Comparison of ENCODE assay signal across 25 cellular contexts in genomic region chr4:74583757-74584156, GRCh38.
DNase-seq lines count a peak whose midpoint lies in the region; ATAC-seq, FAIRE-seq and TF ChIP-seq lines count a peak whose summit lies in the region.
"Had no signal": no experiment of that assay in that cellular context is flagged by ENCODE, and none has a peak within 500 bp of the region (broad histone marks: within the 10 kb centered on the region; RNA-seq: fewer than 3 reads in every experiment).

No MANE protein-coding gene starts in this region.

- in situ Hi-C loops in HepG2 (cut with HindIII; ENCODE audit: extremely low pct_ligation_motif_present, low pct_unique_long_range_greater_than_20kb) = no loop called here

- no peaks in the 10 kb centered on the region for H3K36me3 Mint-ChIP-seq in activated naive CD4-positive, alpha-beta T cell treated with anti-CD3 and anti-CD28 coated beads for 36 hours (ENCODE audit: low read depth)
- H3K36me3 Mint-ChIP-seq: activated CD4-positive, alpha-beta memory T cell treated with anti-CD3 and anti-CD28 coated beads for 36 hours; memory B cell; naive B cell had no signal

- peak; percentile 6 to 9 for DNase-seq in HL-60 (ENCODE audit: low read depth in 1 of 2, low spot score in 1 of 2)
- DNase-seq in OCI-M1 (lab: John Stamatoyannopoulos, UW) = peak; percentile 3
- peak; percentile 31 for DNase-seq in epithelial cell of proximal tubule (ENCODE audit: low read depth)
- peak; percentile 49 for DNase-seq in HepG2 (ENCODE audit: low spot score)
- no peak for DNase-seq in activated T-cell treated with anti-CD3 and anti-CD28 coated beads, Interleukin-2, amount 50 U/mL, for 1 hour
- no peak for DNase-seq in NCI-H187 treated with DMSO at 0.1 percent for 48 hours (lab: John Stamatoyannopoulos, UW)
- no peak for DNase-seq in activated naive CD4-positive, alpha-beta T cell treated with anti-CD3 and anti-CD28 coated beads for 36 hours
- DNase-seq: activated B cell treated with CpG ODN at 0.5 μM for 24 hours; activated CD4-positive, alpha-beta memory T cell treated with anti-CD3 and anti-CD28 coated beads for 36 hours; activated effector memory CD4-positive, alpha-beta T cell treated with anti-CD3 and anti-CD28 coated beads, Interleukin-2, amount 50 U/mL, for 16 hours; brain microvascular endothelial cell; C1 segment of cervical spinal cord; kidney; naive B cell; NCI-H2107; NCI-H510A; ovary; T1000; upper lobe of left lung had no signal

- ATAC-seq in HepG2 (peak; percentile 51; the same call in 1 of the 3 replicates), SK-N-SH treated with all-trans-retinoic acid at 6 μM for 48 hours (no peak)
- ATAC-seq: gastroesophageal sphincter, Right ventricle myocardium inferior had no signal

- H3K4me1 ChIP-seq in HepG2 (ENCODE audit: insufficient read depth, low read length) = peaks cover 19% of the 10 kb centered on the region
- H3K4me1 ChIP-seq: right atrium auricular region, upper lobe of left lung had no signal

- CTCF ChIA-PET in HepG2 (lab: Yijun Ruan, JAX; ENCODE audit: low intra/inter-chr PET ratio, low total read pairs) = no interaction called here
- CTCF ChIA-PET in activated naive CD4-positive, alpha-beta T cell treated with anti-CD3 and anti-CD28 coated beads for 36 hours (lab: Charles Lee) = interaction anchor here (0.6 kb wide), 1 partner anchor 369 kb away, joined by 3 read pairs; no protein-coding TSS in a partner anchor

- H3K27me3 Mint-ChIP-seq in activated naive CD4-positive, alpha-beta T cell treated with anti-CD3 and anti-CD28 coated beads for 36 hours (ENCODE audit: low read depth) = peaks cover 6% of the 10 kb centered on the region
- H3K27me3 Mint-ChIP-seq: activated CD4-positive, alpha-beta memory T cell treated with anti-CD3 and anti-CD28 coated beads for 36 hours; memory B cell; naive B cell had no signal

- no peak overlapping the region for H3K9ac ChIP-seq in HepG2 (ENCODE audit: insufficient read depth, low read depth, low read length)

- TF ChIP-seq CTCF in HL-60 (IDR thresholded peaks at IDR 0.05; ENCODE audit: insufficient read depth, low read length) (no peak), epithelial cell of proximal tubule (conservative IDR thresholded peaks at IDR 0.05; ENCODE audit: low read depth, low read length) (no peak), HepG2 (CRISPR knock-in tag; IDR thresholded peaks at IDR 0.05) (no peak)

- H3K27me3 ChIP-seq in HL-60 (ENCODE audit: insufficient read depth, poor library complexity, severe bottlenecking) = no peaks in the 10 kb centered on the region
- no peaks in the 10 kb centered on the region for H3K27me3 ChIP-seq in HepG2 (ENCODE audit: control insufficient read depth in 1 of 2, insufficient read depth in 2 of 2, low read length in 2 of 2)
- H3K27me3 ChIP-seq: brain microvascular endothelial cell, gastroesophageal sphincter, ovary, right atrium auricular region, upper lobe of left lung had no signal

- no peaks in the 10 kb centered on the region for H3K36me3 ChIP-seq in HepG2 (replicated peaks in 1 of 2; ENCODE audit: control insufficient read depth in 1 of 2, insufficient read depth in 2 of 2, low read length in 2 of 2)
- H3K36me3 ChIP-seq: brain microvascular endothelial cell, gastroesophageal sphincter, ovary, right atrium auricular region, upper lobe of left lung had no signal

- TF ChIP-seq RAD21 in HepG2 (CRISPR knock-in tag; IDR thresholded peaks at IDR 0.05) = no peak

- no peak overlapping the region for H3K4me3 Mint-ChIP-seq in activated naive CD4-positive, alpha-beta T cell treated with anti-CD3 and anti-CD28 coated beads for 36 hours
- H3K4me3 Mint-ChIP-seq: activated B cell treated with CpG ODN at 0.5 μM for 24 hours; activated CD4-positive, alpha-beta memory T cell treated with anti-CD3 and anti-CD28 coated beads for 36 hours; memory B cell; naive B cell had no signal

- intact Hi-C loops in HepG2 (cut with micrococcal nuclease; ENCODE audit: unreplicated experiment) = loop anchor here (1.0 kb wide), 1 partner anchor 45 kb away; no protein-coding TSS in a partner anchor
- intact Hi-C loops in activated naive CD4-positive, alpha-beta T cell treated with anti-CD3 and anti-CD28 coated beads for 36 hours (cut with micrococcal nuclease) = no loop called here

- POLR2A ChIA-PET in HepG2 (lab: Yijun Ruan, JAX) = no interaction called here

- H3K9me3 Mint-ChIP-seq in activated naive CD4-positive, alpha-beta T cell treated with anti-CD3 and anti-CD28 coated beads for 36 hours = no peaks in the 10 kb centered on the region
- H3K9me3 Mint-ChIP-seq: activated B cell treated with CpG ODN at 0.5 μM for 24 hours; activated CD4-positive, alpha-beta memory T cell treated with anti-CD3 and anti-CD28 coated beads for 36 hours; memory B cell had no signal

- no peaks in the 10 kb centered on the region for H3K79me2 ChIP-seq in HepG2 (ENCODE audit: insufficient read depth, low read length)

- no peak for TF ChIP-seq EP300 in HepG2 (IDR thresholded peaks at IDR 0.05; ENCODE audit: low read depth in 2 of 2, low read length in 2 of 2)
- no peak for TF ChIP-seq EP300 in HepG2 (CRISPR knock-in tag; IDR thresholded peaks at IDR 0.05; ENCODE audit: borderline replicate concordance)

- no peak overlapping the region for H3K27ac Mint-ChIP-seq in activated naive CD4-positive, alpha-beta T cell treated with anti-CD3 and anti-CD28 coated beads for 36 hours
- H3K27ac Mint-ChIP-seq: activated B cell treated with CpG ODN at 0.5 μM for 24 hours; activated CD4-positive, alpha-beta memory T cell treated with anti-CD3 and anti-CD28 coated beads for 36 hours; memory B cell; naive B cell had no signal

- TF ChIP-seq POLR2A in HepG2 (IDR thresholded peaks at IDR 0.05; ENCODE audit: insufficient read depth in 1 of 2, low read depth in 2 of 2, low read length in 2 of 2) = no peak

- no peak overlapping the region for H3K4me3 ChIP-seq in HL-60 (replicated peaks; ENCODE audit: insufficient read depth, low read length)
- H3K4me3 ChIP-seq in epithelial cell of proximal tubule (ENCODE audit: low read depth, low read length) = no peak overlapping the region
- H3K4me3 ChIP-seq in HepG2 (replicated peaks in 1 of 3; ENCODE audit: insufficient read depth in 1 of 3, low read depth in 2 of 3, low read length in 3 of 3) = no peak overlapping the region
- H3K4me3 ChIP-seq: gastroesophageal sphincter, ovary, right atrium auricular region, upper lobe of left lung had no signal

- H3K4me1 Mint-ChIP-seq in activated naive CD4-positive, alpha-beta T cell treated with anti-CD3 and anti-CD28 coated beads for 36 hours (ENCODE audit: low read depth) = no peaks in the 10 kb centered on the region
- H3K4me1 Mint-ChIP-seq: activated B cell treated with CpG ODN at 0.5 μM for 24 hours, memory B cell, naive B cell had no signal

- H3K9me3 ChIP-seq in HepG2 (ENCODE audit: low read length) = no peaks in the 10 kb centered on the region
- H3K9me3 ChIP-seq: gastroesophageal sphincter, ovary, right atrium auricular region, upper lobe of left lung had no signal

- H3K27ac ChIP-seq in HL-60 (replicated peaks) (no peak overlapping the region), HepG2 (ENCODE audit: extremely low read length, insufficient read depth, low read length) (no peak overlapping the region)
- H3K27ac ChIP-seq: brain microvascular endothelial cell, gastroesophageal sphincter, ovary, right atrium auricular region, upper lobe of left lung had no signal

- no peak overlapping the region for H2AFZ ChIP-seq in HepG2 (ENCODE audit: low read length)

- H3K4me2 ChIP-seq in HepG2 (ENCODE audit: low read depth, low read length) = peak overlapping the region; percentile 13; the same call in 1 of the 2 replicates

- no peaks in the 10 kb centered on the region for H4K20me1 ChIP-seq in HepG2 (ENCODE audit: insufficient read depth, low read length)

- no TSS peak for BruUV-seq in HepG2 (replicated peaks; lab: Mats Ljungman, UMichigan)

- no peak for FAIRE-seq in HepG2 (lab: Jason Lieb, UNC)
- FAIRE-seq: D721Med, kidney had no signal

TF ChIP-seq in HepG2, 621 proteins besides CTCF, POLR2A, EP300 and RAD21 (continues in another document):
- TF ChIP-seq CEBPG (CRISPR knock-in tag; IDR thresholded peaks at IDR 0.05) = peak; percentile 77
- TF ChIP-seq ZBTB46 (CRISPR knock-in tag; IDR thresholded peaks at IDR 0.05; ENCODE audit: borderline replicate concordance) = no peak
- no peak for TF ChIP-seq ZKSCAN1 (IDR thresholded peaks at IDR 0.05; ENCODE audit: low read length)

TF ChIP-seq in SK-N-SH treated with all-trans-retinoic acid at 6 μM for 48 hours, 23 proteins besides CTCF, POLR2A, EP300 and RAD21 (continues in another document):
- TF ChIP-seq GLIS3 (CRISPR knock-in tag; IDR thresholded peaks at IDR 0.05) (no peak), ZNF70 (CRISPR knock-in tag; IDR thresholded peaks at IDR 0.05) (no peak), OSR1 (CRISPR knock-in tag; IDR thresholded peaks at IDR 0.05) (no peak), PPARA (CRISPR knock-in tag; IDR thresholded peaks at IDR 0.05; ENCODE audit: borderline replicate concordance) (no peak), ZFP3 (CRISPR knock-in tag; IDR thresholded peaks at IDR 0.05) (no peak), ZNF8 (CRISPR knock-in tag; IDR thresholded peaks at IDR 0.05) (no peak), SNAI2 (CRISPR knock-in tag; IDR thresholded peaks at IDR 0.05) (no peak), TOX (CRISPR knock-in tag; IDR thresholded peaks at IDR 0.05; ENCODE audit: borderline replicate concordance) (no peak), ESRRG (CRISPR knock-in tag; IDR thresholded peaks at IDR 0.05) (no peak)
- TF ChIP-seq, protein P1, sequence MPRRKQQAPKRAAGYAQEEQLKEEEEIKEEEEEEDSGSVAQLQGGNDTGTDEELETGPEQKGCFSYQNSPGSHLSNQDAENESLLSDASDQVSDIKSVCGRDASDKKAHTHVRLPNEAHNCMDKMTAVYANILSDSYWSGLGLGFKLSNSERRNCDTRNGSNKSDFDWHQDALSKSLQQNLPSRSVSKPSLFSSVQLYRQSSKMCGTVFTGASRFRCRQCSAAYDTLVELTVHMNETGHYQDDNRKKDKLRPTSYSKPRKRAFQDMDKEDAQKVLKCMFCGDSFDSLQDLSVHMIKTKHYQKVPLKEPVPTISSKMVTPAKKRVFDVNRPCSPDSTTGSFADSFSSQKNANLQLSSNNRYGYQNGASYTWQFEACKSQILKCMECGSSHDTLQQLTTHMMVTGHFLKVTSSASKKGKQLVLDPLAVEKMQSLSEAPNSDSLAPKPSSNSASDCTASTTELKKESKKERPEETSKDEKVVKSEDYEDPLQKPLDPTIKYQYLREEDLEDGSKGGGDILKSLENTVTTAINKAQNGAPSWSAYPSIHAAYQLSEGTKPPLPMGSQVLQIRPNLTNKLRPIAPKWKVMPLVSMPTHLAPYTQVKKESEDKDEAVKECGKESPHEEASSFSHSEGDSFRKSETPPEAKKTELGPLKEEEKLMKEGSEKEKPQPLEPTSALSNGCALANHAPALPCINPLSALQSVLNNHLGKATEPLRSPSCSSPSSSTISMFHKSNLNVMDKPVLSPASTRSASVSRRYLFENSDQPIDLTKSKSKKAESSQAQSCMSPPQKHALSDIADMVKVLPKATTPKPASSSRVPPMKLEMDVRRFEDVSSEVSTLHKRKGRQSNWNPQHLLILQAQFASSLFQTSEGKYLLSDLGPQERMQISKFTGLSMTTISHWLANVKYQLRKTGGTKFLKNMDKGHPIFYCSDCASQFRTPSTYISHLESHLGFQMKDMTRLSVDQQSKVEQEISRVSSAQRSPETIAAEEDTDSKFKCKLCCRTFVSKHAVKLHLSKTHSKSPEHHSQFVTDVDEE (CRISPR knock-in tag; IDR thresholded peaks at IDR 0.05) = no peak

Comparison
In these comparisons a context has a peak if more than half of its experiments do, and no peak if none do; other contexts are left out.
1. DNase-seq: peak in HL-60 (2 of 2), OCI-M1 (single experiment), epithelial cell of proximal tubule (single experiment) and HepG2 (single experiment); none in activated T-cell treated with anti-CD3 and anti-CD28 coated beads, Interleukin-2, amount 50 U/mL, for 1 hour (single experiment), NCI-H187 treated with DMSO at 0.1 percent for 48 hours (single experiment) and activated naive CD4-positive, alpha-beta T cell treated with anti-CD3 and anti-CD28 coated beads for 36 hours (single experiment).